ENCODE assay signal across 28 cellular contexts in the genomic region with DNA sequence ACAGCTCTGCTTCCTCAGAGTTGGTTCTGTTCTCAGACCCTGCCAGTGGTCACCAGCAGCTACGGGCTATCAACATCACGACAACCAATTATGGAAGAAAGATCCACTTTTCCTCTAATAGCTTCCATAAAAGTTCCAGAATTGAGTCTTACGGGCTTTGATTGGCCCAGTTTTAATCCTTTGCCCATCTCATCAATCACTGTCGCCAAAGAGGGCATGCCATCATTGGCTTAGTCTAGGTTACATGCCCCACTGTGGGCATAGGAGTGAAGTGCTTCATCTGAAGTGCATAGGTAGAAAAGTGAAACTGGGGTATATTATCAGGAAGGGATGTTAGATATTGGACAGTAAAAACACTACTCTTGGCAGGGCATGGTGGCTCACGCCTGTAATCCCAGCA.
"Had no signal": no experiment of that assay in that cellular context is flagged by ENCODE, and none has a peak within 500 bp of the region (broad histone marks: within the 10 kb centered on the region; RNA-seq: fewer than 3 reads in every experiment).

No MANE protein-coding gene starts in this region.

- H3K4me3 Mint-ChIP-seq: endodermal cell; mesothelial cell of epicardium; naive B cell; natural killer cell treated with Interleukin-12 subunit alpha and Interleukin-12 subunit beta and Interleukin-15 and Interleukin-18, amount 100 ng/mL, for 72 hours; neural crest cell; stimulated activated naive CD8-positive, alpha-beta T cell treated with anti-CD3 and anti-CD28 coated beads, Interleukin-15, amount 100 ng/mL, for 72 hours had no signal

- H3K27me3 ChIP-seq: dorsolateral prefrontal cortex, gastrocnemius medialis, suprapubic skin, transverse colon had no signal

- H3K36me3 Mint-ChIP-seq: mesothelial cell of epicardium; naive B cell; natural killer cell treated with Interleukin-12 subunit alpha and Interleukin-12 subunit beta and Interleukin-15 and Interleukin-18, amount 100 ng/mL, for 72 hours had no signal

- H3K9me3 Mint-ChIP-seq: mesothelial cell of epicardium; natural killer cell treated with Interleukin-12 subunit alpha and Interleukin-12 subunit beta and Interleukin-15 and Interleukin-18, amount 100 ng/mL, for 72 hours; neural crest cell; stimulated activated naive CD8-positive, alpha-beta T cell treated with anti-CD3 and anti-CD28 coated beads, Interleukin-15, amount 100 ng/mL, for 72 hours had no signal

- H2AFZ ChIP-seq: parathyroid adenoma had no signal

- H3K27ac Mint-ChIP-seq: endodermal cell; mesothelial cell of epicardium; naive B cell; natural killer cell treated with Interleukin-12 subunit alpha and Interleukin-12 subunit beta and Interleukin-15 and Interleukin-18, amount 100 ng/mL, for 72 hours; progenitor cell of endocrine pancreas had no signal

- H3K79me2 ChIP-seq: parathyroid adenoma had no signal

- H3K27me3 Mint-ChIP-seq: progenitor cell of endocrine pancreas had no signal

- ATAC-seq: esophagus mucosa; gastrocnemius medialis; left ventricle myocardium superior; lower lobe of right lung; mucosa of descending colon; natural killer cell treated with Interleukin-12 subunit alpha and Interleukin-12 subunit beta and Interleukin-15 and Interleukin-18, amount 100 ng/mL, for 72 hours; sciatic nerve; stimulated activated naive CD8-positive, alpha-beta T cell treated with anti-CD3 and anti-CD28 coated beads, Interleukin-15, amount 100 ng/mL, for 72 hours had no signal

- H3K9ac ChIP-seq: parathyroid adenoma had no signal

- H3K4me3 ChIP-seq: dorsolateral prefrontal cortex, gastrocnemius medialis, lower lobe of right lung, mucosa of descending colon, smooth muscle cell, suprapubic skin, transverse colon had no signal

- FAIRE-seq: keratinocyte had no signal

- H3K9me3 ChIP-seq: gastrocnemius medialis, lower lobe of right lung, mucosa of descending colon, neutrophil, suprapubic skin, transverse colon had no signal

- DNase-seq: dorsolateral prefrontal cortex; effector CD4-positive, alpha-beta T cell; endodermal cell; foreskin fibroblast; gastrocnemius medialis; left ventricle myocardium superior; lower lobe of right lung; mucosa of descending colon; naive B cell; stimulated activated CD4-positive, alpha-beta T cell treated with anti-CD3 and anti-CD28 coated beads, Interleukin-12 subunit alpha, Interleukin-12 subunit beta, amount 100 ng/mL, for 4 hours; stimulated activated CD4-positive, alpha-beta T cell treated with anti-CD3 and anti-CD28 coated beads, Interleukin-1b, Interleukin-23, amount 100 ng/mL, for 48 hours; stimulated activated CD4-positive, alpha-beta T cell treated with anti-CD3 and anti-CD28 coated beads, Interleukin-4, amount 100 ng/mL, for 1 hour; stimulated activated CD8-positive, alpha-beta memory T cell treated with anti-CD3 and anti-CD28 coated beads, Interleukin-4, amount 100 ng/mL, for 48 hours; stimulated activated naive CD4-positive, alpha-beta T cell; stimulated activated naive CD8-positive, alpha-beta T cell treated with anti-CD3 and anti-CD28 coated beads, Interleukin-15, amount 100 ng/mL, for 72 hours; transverse colon had no signal

- H3K4me1 Mint-ChIP-seq: endodermal cell had no signal

- H3K36me3 ChIP-seq: gastrocnemius medialis, lower lobe of right lung, neutrophil, suprapubic skin, transverse colon had no signal

- H3K4me2 ChIP-seq: smooth muscle cell had no signal

- H3K27ac ChIP-seq: epithelial cell of prostate, lower lobe of right lung, neutrophil, parathyroid adenoma, suprapubic skin, transverse colon had no signal

- H3K4me1 ChIP-seq: lower lobe of right lung, suprapubic skin, transverse colon had no signal
